ENCODE assay signal across 9 cellular contexts in genomic region chr7:86089455-86089854, GRCh38.
"Had no signal": no experiment of that assay in that cellular context is flagged by ENCODE, and none has a peak within 500 bp of the region (broad histone marks: within the 10 kb centered on the region; RNA-seq: fewer than 3 reads in every experiment).

No MANE protein-coding gene starts in this region.

- H3K9me3 ChIP-seq: HAP-1 had no signal

- H3K36me3 ChIP-seq: HAP-1 had no signal

- H3K4me1 Mint-ChIP-seq: GM23338, H9 had no signal

- H3K9ac ChIP-seq: GM23248 had no signal

- ATAC-seq: GM23338, HCT116 had no signal

- H3K27ac ChIP-seq: GM23248 had no signal

- DNase-seq: GM23248, GOT3, H7, H9, HCEC 1CT, HFFc6 had no signal

- H3K4me3 Mint-ChIP-seq: GM23338, H9, HFFc6 had no signal

- H3K27ac Mint-ChIP-seq: GM23338, H9, HFFc6 had no signal

- H3K4me1 ChIP-seq: HAP-1 had no signal

- H3K4me3 ChIP-seq: GM23248, GM23338, HAP-1 had no signal
